In genomic region chr17:78822552-78822951, GRCh38 we compare ENCODE assay signal across 12 cellular contexts. TPM values are rescaled to one million over a fixed set of nuclear protein-coding genes. Genes with fewer than 3 reads are reported as not detected.
DNase-seq lines count a peak whose midpoint lies in the region; ATAC-seq, FAIRE-seq and TF ChIP-seq lines count a peak whose summit lies in the region.
"Had no signal": no experiment of that assay in that cellular context is flagged by ENCODE, and none has a peak within 500 bp of the region (broad histone marks: within the 10 kb centered on the region; RNA-seq: fewer than 3 reads in every experiment).

No MANE protein-coding gene starts in this region.

- no peak for FAIRE-seq in D721Med (lab: Jason Lieb, UNC)

- H3K9me3 Mint-ChIP-seq in IgD-negative memory B cell = no peaks in the 10 kb centered on the region
- H3K9me3 Mint-ChIP-seq in CD14-positive monocyte = peaks cover 0 to 2% (median 0%) of the 10 kb centered on the region in 7 donors

- H3K4me3 Mint-ChIP-seq in IgD-negative memory B cell (no peak overlapping the region), CD14-positive monocyte (no peak overlapping the region)

- H3K4me3 ChIP-seq in mesenchymal stem cell (ENCODE audit: insufficient read depth in 1 of 2, low read depth in 1 of 2, low read length in 2 of 2) = no peak overlapping the region
- H3K4me3 ChIP-seq in body of pancreas = no peak overlapping the region
- H3K4me3 ChIP-seq: thyroid gland had no signal

- no peak overlapping the region for H2BK15ac ChIP-seq in mesenchymal stem cell (ENCODE audit: low read depth, poor library complexity, severe bottlenecking)

- no peaks in the 10 kb centered on the region for H3K9me3 ChIP-seq in mesenchymal stem cell (ENCODE audit: control insufficient read depth, low read length)
- no peaks in the 10 kb centered on the region for H3K9me3 ChIP-seq in body of pancreas
- H3K9me3 ChIP-seq: thyroid gland had no signal

- no peak overlapping the region for H2BK5ac ChIP-seq in mesenchymal stem cell (ENCODE audit: low read depth, low read length, poor library complexity, severe bottlenecking)

- no peak for TF ChIP-seq POLR2A in body of pancreas (IDR thresholded peaks at IDR 0.05)

- H3K4me1 ChIP-seq in mesenchymal stem cell (ENCODE audit: control insufficient read depth, insufficient read depth, low read depth, low read length) (peaks cover 27% of the 10 kb centered on the region), body of pancreas (no peaks in the 10 kb centered on the region)
- H3K4me1 ChIP-seq: foreskin keratinocyte, thyroid gland had no signal

- peak overlapping the region in 2 of 3 donors; percentile 16 to 19 for H3K27ac Mint-ChIP-seq in IgD-negative memory B cell
- peak overlapping the region in 1 of 7 donors; percentile 37 for H3K27ac Mint-ChIP-seq in CD14-positive monocyte

- H2BK12ac ChIP-seq in mesenchymal stem cell (ENCODE audit: low read length in 2 of 2) = no peak overlapping the region

- H3K27me3 Mint-ChIP-seq in IgD-negative memory B cell = no peaks in the 10 kb centered on the region
- H3K27me3 Mint-ChIP-seq in CD14-positive monocyte (ENCODE audit: low read depth in 3 of 3) = peaks cover 0 to 2% (median 0%) of the 10 kb centered on the region in 3 donors

- H2BK120ac ChIP-seq in mesenchymal stem cell (ENCODE audit: low read depth, low read length) = no peak overlapping the region

- TF ChIP-seq CTCF in body of pancreas (IDR thresholded peaks at IDR 0.05) (no peak), D721Med (IDR thresholded peaks at IDR 0.05; ENCODE audit: insufficient read depth, missing control alignments) (no peak), CD14-positive monocyte (IDR thresholded peaks at IDR 0.05) (no peak)

- 80% methylated on average over 14 of the region's 14 CpGs for WGBS in mesenchymal stem cell
- 95 to 96% methylated on average over 14 of the region's 14 CpGs for WGBS in body of pancreas, 2 donors

- H3K23ac ChIP-seq in mesenchymal stem cell (ENCODE audit: low read length in 2 of 2) = no peak overlapping the region

- no peaks in the 10 kb centered on the region for H3K27me3 ChIP-seq in mesenchymal stem cell (ENCODE audit: control insufficient read depth in 1 of 2, insufficient read depth in 1 of 2, low read length in 2 of 2)
- no peaks in the 10 kb centered on the region for H3K27me3 ChIP-seq in body of pancreas
- H3K27me3 ChIP-seq: foreskin keratinocyte, thyroid gland had no signal

- peaks cover 43% of the 10 kb centered on the region for H3K79me1 ChIP-seq in mesenchymal stem cell (replicated peaks; ENCODE audit: low read length, poor library complexity, severe bottlenecking)

- no peak overlapping the region for H2AFZ ChIP-seq in mesenchymal stem cell (ENCODE audit: low read depth, low read length)

- no peak overlapping the region for H2AK5ac ChIP-seq in mesenchymal stem cell (ENCODE audit: low read length, severe bottlenecking)

- intact Hi-C loops in body of pancreas (cut with DNase I) (no loop called here), CD14-positive monocyte (cut with micrococcal nuclease) (loop anchor here in 1 of 2 donors (5.0 kb wide), 1 partner anchor 35 kb away; no protein-coding TSS in a partner anchor)

- no peak overlapping the region for H4K91ac ChIP-seq in mesenchymal stem cell (ENCODE audit: low read length)

- H3K27ac ChIP-seq in mesenchymal stem cell (ENCODE audit: low read length, poor library complexity, severe bottlenecking) (peak overlapping the region; percentile 70), body of pancreas (no peak overlapping the region)
- H3K27ac ChIP-seq: foreskin keratinocyte, thyroid gland had no signal

- H3K4me2 ChIP-seq in mesenchymal stem cell (ENCODE audit: low read length, poor library complexity, severe bottlenecking) = no peak overlapping the region

- H3K36me3 ChIP-seq in mesenchymal stem cell (ENCODE audit: control insufficient read depth in 1 of 2, insufficient read depth in 2 of 2, low read depth in 1 of 2, low read length in 2 of 2) (peaks cover 73 to 91% of the 10 kb centered on the region in 2 experiments), body of pancreas (replicated peaks in 1 of 2; ENCODE audit: insufficient read depth in 1 of 2, low read depth in 2 of 2) (peaks cover 11 to 45% of the 10 kb centered on the region in 2 donors)

- H3K4me1 Mint-ChIP-seq in IgD-negative memory B cell (peaks cover 12 to 16% (median 14%) of the 10 kb centered on the region in 3 donors), CD14-positive monocyte (peaks cover 33% of the 10 kb centered on the region)

- no peak for ATAC-seq in body of pancreas
- no peak for ATAC-seq in HG03565 (IDR thresholded peaks at IDR 0.05; ENCODE audit: unreplicated experiment)
- ATAC-seq: foreskin keratinocyte had no signal

- no peak overlapping the region for H4K8ac ChIP-seq in mesenchymal stem cell (ENCODE audit: low read length)

- H3K4ac ChIP-seq in mesenchymal stem cell (ENCODE audit: low read depth in 1 of 2, low read length in 2 of 2) = no peak overlapping the region

- no peak overlapping the region for H3K9ac ChIP-seq in mesenchymal stem cell (ENCODE audit: low read length)

- peaks cover 9% of the 10 kb centered on the region for H3K36me3 Mint-ChIP-seq in IgD-negative memory B cell
- peaks cover 84 to 90% of the 10 kb centered on the region in 2 donors for H3K36me3 Mint-ChIP-seq in CD14-positive monocyte

- H3K18ac ChIP-seq in mesenchymal stem cell (ENCODE audit: low read depth in 1 of 2, low read length in 2 of 2) = no peak overlapping the region

- H3K14ac ChIP-seq in mesenchymal stem cell (ENCODE audit: low read length in 2 of 2) = no peak overlapping the region

- DNase-seq in AG20443 (ENCODE audit: low spot score) (peak; percentile 91), brain pericyte (ENCODE audit: low read depth, low spot score) (peak; percentile 58), mesenchymal stem cell (peak; percentile 75), body of pancreas (no peak), D721Med (ENCODE audit: insufficient read length, low spot score) (no peak), CD14-positive monocyte (ENCODE audit: low spot score) (no peak)
- DNase-seq: foreskin keratinocyte, NCI-H1417, Right ventricle myocardium superior, thyroid gland had no signal

RNA-seq across cellular contexts. Expression of gene USP36, which starts 18.1 kb away (rescaled TPM):
- polyA plus RNA-seq in IgD-negative memory B cell = 28.8 TPM
- 31.5 TPM for polyA plus RNA-seq in mesenchymal stem cell (2013, experiment 1 of 2)
- polyA plus RNA-seq in mesenchymal stem cell (2013, experiment 2 of 2) = 30.8 TPM
- total RNA-seq in body of pancreas = 10 to 100 TPM; 28.5 to 55.4 TPM
- 1 to 10 TPM; 4.4 to 6.1 TPM for polyA plus RNA-seq in CD14-positive monocyte

RNA-seq across cellular contexts. Expression of gene CYTH1, which starts 40.5 kb away (rescaled TPM):
- polyA plus RNA-seq in IgD-negative memory B cell (210 TPM), CD14-positive monocyte (10 to 100 TPM; 68.6 to 80.9 TPM)
- polyA plus RNA-seq in mesenchymal stem cell (2013, experiment 1 of 2) = 15.0 TPM
- 14.3 TPM for polyA plus RNA-seq in mesenchymal stem cell (2013, experiment 2 of 2)
- total RNA-seq in body of pancreas = 10 to 100 TPM; 32.2 to 60.6 TPM

Comparison
In these comparisons a context has a peak if more than half of its experiments do, and no peak if none do; other contexts are left out.
1. DNase-seq: peak in AG20443 (single experiment), brain pericyte (single experiment) and mesenchymal stem cell (single experiment); none in body of pancreas (0 of 4), D721Med (single experiment) and CD14-positive monocyte (single experiment).